22 cellular contexts compared by ENCODE assay signal in the genomic region with DNA sequence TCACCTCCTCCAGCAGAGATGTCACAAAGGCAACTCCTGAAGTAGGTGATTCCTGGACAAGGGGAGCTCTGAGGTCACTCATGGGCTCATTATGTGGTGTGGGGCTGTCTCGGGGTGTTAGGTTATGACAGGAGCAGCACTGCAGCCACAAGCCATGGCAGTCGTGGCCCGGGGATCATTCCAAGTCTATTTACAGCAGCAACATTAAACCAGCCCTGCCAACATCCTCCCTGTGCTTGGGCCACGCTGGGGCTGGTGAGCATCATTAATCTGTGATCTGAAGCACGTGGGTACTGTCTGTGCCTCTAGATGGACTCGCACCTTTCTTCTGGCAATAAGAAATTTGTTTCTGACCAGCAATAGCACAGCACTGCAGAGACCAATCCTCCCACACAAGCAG.
"Had no signal": no experiment of that assay in that cellular context is flagged by ENCODE, and none has a peak within 500 bp of the region (broad histone marks: within the 10 kb centered on the region; RNA-seq: fewer than 3 reads in every experiment).

No MANE protein-coding gene starts in this region.

- H3K4me1 ChIP-seq: lower lobe of right lung, parathyroid adenoma, prostate gland, thyroid gland, upper lobe of left lung, vagina had no signal

- H3K9me3 ChIP-seq: lower lobe of right lung, prostate gland, thyroid gland, upper lobe of left lung, vagina had no signal

- H3K27ac ChIP-seq: coronary artery, lower lobe of right lung, parathyroid adenoma, prostate gland, thyroid gland, upper lobe of left lung, vagina had no signal

- H3K36me3 ChIP-seq: lower lobe of right lung, prostate gland, thyroid gland, upper lobe of left lung, vagina had no signal

- H3K9ac ChIP-seq: parathyroid adenoma had no signal

- H3K27ac Mint-ChIP-seq: endodermal cell, memory B cell, naive B cell, nephron had no signal

- H3K27me3 ChIP-seq: thyroid gland, upper lobe of left lung, vagina had no signal

- DNase-seq: effector CD4-positive, alpha-beta T cell; endodermal cell; erythroblast; foreskin melanocyte; hypothalamus; kidney glomerular epithelial cell; lower lobe of right lung; midbrain; naive B cell; retina; small intestine; stimulated activated CD4-positive, alpha-beta T cell treated with anti-CD3 and anti-CD28 coated beads, Interleukin-2, amount 100 ng/mL, for 48 hours; stimulated activated naive CD4-positive, alpha-beta T cell treated with Interleukin-2 at 50 U/mL for 16 hours; thyroid gland; upper lobe of left lung had no signal

- H3K4me1 Mint-ChIP-seq: endodermal cell, nephron had no signal

- H3K36me3 Mint-ChIP-seq: memory B cell, naive B cell had no signal

- ATAC-seq: left lobe of liver, lower lobe of right lung had no signal

- H2AFZ ChIP-seq: parathyroid adenoma had no signal

- H3K4me3 Mint-ChIP-seq: endodermal cell, memory B cell, nephron had no signal

- H3K4me3 ChIP-seq: coronary artery, lower lobe of right lung, prostate gland, thyroid gland, upper lobe of left lung, vagina had no signal
